13 cellular contexts compared by ENCODE assay signal in the genomic region with DNA sequence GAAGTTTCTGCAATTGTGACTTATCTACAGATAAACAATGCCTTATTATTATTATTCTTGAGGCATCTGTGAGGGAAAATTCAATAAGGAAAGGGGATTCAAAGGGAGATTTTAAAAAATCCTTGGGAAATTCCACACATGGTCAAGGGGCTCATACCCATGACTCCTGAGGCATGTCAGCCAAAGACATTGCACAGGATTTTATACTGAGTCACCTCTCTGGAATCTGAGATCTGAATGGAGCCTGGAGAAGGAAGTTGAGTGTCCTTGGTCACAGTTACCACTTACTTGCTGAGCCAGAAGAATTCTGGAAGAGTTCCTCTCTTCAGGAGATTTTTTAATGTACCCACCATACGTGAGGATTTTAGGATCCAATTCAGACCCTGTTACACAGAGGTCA. TPM values are rescaled to one million over a fixed set of nuclear protein-coding genes. Genes with fewer than 3 reads are reported as not detected.
DNase-seq lines count a peak whose midpoint lies in the region; ATAC-seq and TF ChIP-seq lines count a peak whose summit lies in the region.
"Had no signal": no experiment of that assay in that cellular context is flagged by ENCODE, and none has a peak within 500 bp of the region (broad histone marks: within the 10 kb centered on the region; RNA-seq: fewer than 3 reads in every experiment).

No MANE protein-coding gene starts in this region.

- H3K4me1 ChIP-seq in adipocyte (ENCODE audit: control insufficient read depth, insufficient read depth, low read length) (peaks cover 44% of the 10 kb centered on the region), hepatocyte (ENCODE audit: insufficient read depth) (no peaks in the 10 kb centered on the region), upper lobe of right lung (peaks cover 13% of the 10 kb centered on the region)

- peak; percentile 69 for ATAC-seq in upper lobe of right lung
- ATAC-seq in HG03108 (IDR thresholded peaks at IDR 0.05; ENCODE audit: unreplicated experiment) = no peak

- H3K4me2 ChIP-seq in hepatocyte = no peak overlapping the region

- TF ChIP-seq CTCF in hepatocyte (IDR thresholded peaks at IDR 0.05; ENCODE audit: poor library complexity) (no peak), upper lobe of right lung (IDR thresholded peaks at IDR 0.05) (no peak)

- H3K27me3 ChIP-seq in adipocyte (replicated peaks; ENCODE audit: control insufficient read depth, insufficient read depth, low read length) (no peaks in the 10 kb centered on the region), hepatocyte (no peaks in the 10 kb centered on the region), upper lobe of right lung (no peaks in the 10 kb centered on the region)

- H3K36me3 ChIP-seq in adipocyte (ENCODE audit: control insufficient read depth, insufficient read depth, low read length, severe bottlenecking) = no peaks in the 10 kb centered on the region
- H3K36me3 ChIP-seq in hepatocyte (replicated peaks; ENCODE audit: insufficient read depth, low read depth) = no peaks in the 10 kb centered on the region
- H3K36me3 ChIP-seq in upper lobe of right lung = no peaks in the 10 kb centered on the region

- H4K20me1 ChIP-seq in hepatocyte (ENCODE audit: insufficient read depth, poor library complexity, severe bottlenecking) = no peaks in the 10 kb centered on the region

- peak overlapping the region; percentile 40 for H3K9ac ChIP-seq in adipocyte (ENCODE audit: low read length)

- peak; percentile 6 for DNase-seq in NCI-H2196 (lab: John Stamatoyannopoulos, UW; ENCODE audit: unreplicated experiment)
- no peak for DNase-seq in NCI-H2196 treated with DMSO at 0.1 percent for 48 hours (lab: John Stamatoyannopoulos, UW; ENCODE audit: unreplicated experiment)
- DNase-seq in adipocyte (ENCODE audit: low read depth) = peak; percentile 90
- peak; percentile 48 for DNase-seq in hepatocyte (ENCODE audit: low spot score)
- no peak for DNase-seq in upper lobe of right lung
- no peak for DNase-seq in mesenteric fat pad (ENCODE audit: low spot score)
- DNase-seq in DMS 273 treated with DMSO at 0.1 percent for 48 hours (lab: John Stamatoyannopoulos, UW) = no peak
- DNase-seq: activated naive CD4-positive, alpha-beta T cell treated with anti-CD3 and anti-CD28 coated beads for 36 hours; glutamatergic neuron; NCI-H524 had no signal

- intact Hi-C loops in upper lobe of right lung (cut with DNase I) = no loop called here

- H2AFZ ChIP-seq in hepatocyte = no peak overlapping the region

- 94% methylated on average over 1 of the region's 1 CpG for WGBS in hepatocyte (ENCODE audit: low lambda C conversion rate, missing lambda C conversion rate)

- no peaks in the 10 kb centered on the region for H3K9me3 ChIP-seq in adipocyte (ENCODE audit: control insufficient read depth, low read length)
- no peaks in the 10 kb centered on the region for H3K9me3 ChIP-seq in hepatocyte (ENCODE audit: low read depth)
- H3K9me3 ChIP-seq in upper lobe of right lung = no peaks in the 10 kb centered on the region

- no peaks in the 10 kb centered on the region for H3K79me2 ChIP-seq in hepatocyte

- H3K4me3 ChIP-seq in adipocyte (ENCODE audit: low read length) (no peak overlapping the region), hepatocyte (no peak overlapping the region), upper lobe of right lung (no peak overlapping the region)

- H3K27ac ChIP-seq in hepatocyte (no peak overlapping the region), upper lobe of right lung (no peak overlapping the region)
- H3K27ac ChIP-seq: HL-60 had no signal

- no peaks in the 10 kb centered on the region for H3K9me2 ChIP-seq in hepatocyte (replicated peaks; ENCODE audit: insufficient read depth)

RNA-seq across cellular contexts. Expression of gene CXCL8, which starts 14.4 kb away (rescaled TPM):
- total RNA-seq in hepatocyte (32.5 and 43.9 TPM in 2 replicates), upper lobe of right lung (10.7 TPM), mesenteric fat pad (31.5 TPM)
- polyA plus RNA-seq in hepatocyte = 21.6 and 35.0 TPM in 2 replicates
- total RNA-seq: activated naive CD4-positive, alpha-beta T cell treated with anti-CD3 and anti-CD28 coated beads for 36 hours; neural crest cell had no signal

Comparison
In these comparisons a context has a peak if more than half of its experiments do, and no peak if none do; other contexts are left out.
1. DNase-seq: peak in NCI-H2196 (single experiment), adipocyte (single experiment) and hepatocyte (single experiment); none in NCI-H2196 treated with DMSO at 0.1 percent for 48 hours (single experiment), upper lobe of right lung (single experiment), mesenteric fat pad (single experiment) and DMS 273 treated with DMSO at 0.1 percent for 48 hours (single experiment).